ENCODE assay signal across 29 cellular contexts in the genomic region with DNA sequence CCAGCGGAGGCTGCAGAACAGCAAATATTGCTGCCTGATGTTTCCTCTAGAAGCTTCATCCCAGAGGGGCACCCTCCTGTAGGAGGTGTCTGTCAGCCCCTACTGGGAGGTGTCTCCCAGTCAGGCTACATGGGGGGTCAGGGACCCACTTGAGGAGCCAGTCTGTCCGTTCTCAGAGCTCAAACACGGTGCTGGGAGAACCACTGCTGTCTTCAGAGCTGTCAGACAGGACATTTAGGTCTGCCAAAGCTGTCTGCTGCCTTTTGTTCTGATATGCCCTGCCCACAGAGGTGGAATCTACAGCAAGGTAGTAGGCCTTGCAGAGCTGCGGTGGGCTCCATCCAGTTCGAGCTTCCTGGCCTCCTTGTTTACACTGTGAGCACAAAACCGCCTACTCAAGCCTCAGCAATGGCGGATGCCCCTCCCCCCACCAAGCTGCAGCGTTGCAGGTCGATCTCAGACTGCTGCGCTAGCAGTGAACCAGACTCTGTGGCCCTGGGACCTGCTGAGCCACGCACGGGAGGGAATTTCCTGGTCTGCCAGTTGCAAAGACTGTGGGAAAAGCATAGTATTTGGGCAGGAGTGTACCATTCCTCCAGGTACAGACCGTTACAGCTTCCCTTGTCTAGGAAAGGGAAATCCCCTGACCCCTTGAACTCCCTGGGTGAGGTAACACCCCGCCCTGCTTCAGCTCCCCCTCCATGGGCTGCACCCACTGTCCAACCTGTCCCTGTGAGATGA. TPM values are rescaled to one million over a fixed set of nuclear protein-coding genes. Genes with fewer than 3 reads are reported as not detected.
DNase-seq lines count a peak whose midpoint lies in the region; TF ChIP-seq lines count a peak whose summit lies in the region.
"Had no signal": no experiment of that assay in that cellular context is flagged by ENCODE, and none has a peak within 500 bp of the region (broad histone marks: within the 10 kb centered on the region; RNA-seq: fewer than 3 reads in every experiment).

No MANE protein-coding gene starts in this region.

- H3K4me3 Mint-ChIP-seq in neural crest cell, result no peak overlapping the region
- H3K4me3 Mint-ChIP-seq: activated T-cell treated with anti-CD3 and anti-CD28 coated beads, Interleukin-2, amount 50 U/mL, for 4 hours; mesothelial cell of epicardium; naive thymus-derived CD4-positive, alpha-beta T cell; T-cell had no signal

- H3K27ac Mint-ChIP-seq in neural crest cell (ENCODE audit: unreplicated experiment), result no peak overlapping the region
- H3K27ac Mint-ChIP-seq: mesothelial cell of epicardium; naive thymus-derived CD4-positive, alpha-beta T cell; T-cell had no signal

- no peaks in the 10 kb centered on the region for H3K79me2 ChIP-seq in osteoblast (ENCODE audit: insufficient read depth, low read length)

- H3K9ac ChIP-seq in HUES48 (ENCODE audit: low read depth, low read length), result no peak overlapping the region
- H3K9ac ChIP-seq: BLaER1 had no signal

- H3K4me3 ChIP-seq in HUES48 (ENCODE audit: low read depth, low read length) (no peak overlapping the region), osteoblast (ENCODE audit: insufficient read depth, low read length) (no peak overlapping the region)
- H3K4me3 ChIP-seq: BLaER1, left ventricle myocardium inferior, MG63, testis had no signal

- H3K27ac ChIP-seq in HUES48 (ENCODE audit: low read depth, low read length) (peak overlapping the region; percentile 20), osteoblast (ENCODE audit: low read depth, low read length) (no peak overlapping the region)
- H3K27ac ChIP-seq: BLaER1, left ventricle myocardium inferior, testis had no signal

- TF ChIP-seq CTCF in neural crest cell (conservative IDR thresholded peaks at IDR 0.05), result no peak
- no peak for TF ChIP-seq CTCF in osteoblast (IDR thresholded peaks at IDR 0.05; ENCODE audit: extremely low read depth, low read depth, low read length)

- no peak overlapping the region for H2AFZ ChIP-seq in osteoblast (ENCODE audit: low read length)

- peaks cover 13% of the 10 kb centered on the region for H3K4me1 Mint-ChIP-seq in neural crest cell
- H3K4me1 Mint-ChIP-seq: mesothelial cell of epicardium; naive thymus-derived CD4-positive, alpha-beta T cell; T-cell had no signal

- no peak overlapping the region for H3K4me2 ChIP-seq in osteoblast (ENCODE audit: insufficient read depth, low read length)
- H3K4me2 ChIP-seq: BLaER1 had no signal

- no peaks in the 10 kb centered on the region for H4K20me1 ChIP-seq in osteoblast (ENCODE audit: insufficient read depth, low read length)
- H4K20me1 ChIP-seq: BLaER1 had no signal

- H3K9me3 ChIP-seq in HUES48 (ENCODE audit: control insufficient read depth, insufficient read depth, low read length) (no peaks in the 10 kb centered on the region), osteoblast (ENCODE audit: low read depth, low read length) (no peaks in the 10 kb centered on the region)
- H3K9me3 ChIP-seq: MG63, testis had no signal

- peaks cover 63% of the 10 kb centered on the region for H3K27me3 Mint-ChIP-seq in neural crest cell (ENCODE audit: low read depth)

- H3K4me1 ChIP-seq in HUES48 (ENCODE audit: control insufficient read depth, insufficient read depth, low read length) (peaks cover 13% of the 10 kb centered on the region), osteoblast (ENCODE audit: insufficient read depth, low read length) (no peaks in the 10 kb centered on the region)
- H3K4me1 ChIP-seq: testis had no signal

- H3K36me3 Mint-ChIP-seq in neural crest cell (ENCODE audit: low read depth), result no peaks in the 10 kb centered on the region
- H3K36me3 Mint-ChIP-seq: mesothelial cell of epicardium; naive thymus-derived CD4-positive, alpha-beta T cell had no signal

- no peaks in the 10 kb centered on the region for H3K9me3 Mint-ChIP-seq in neural crest cell
- H3K9me3 Mint-ChIP-seq: activated T-cell treated with anti-CD3 and anti-CD28 coated beads, Interleukin-2, amount 50 U/mL, for 4 hours; mesothelial cell of epicardium; T-cell had no signal

- DNase-seq in NCI-H82 (lab: John Stamatoyannopoulos, UW) (peak; percentile 2), NCI-H82 treated with DMSO at 0.1 percent for 48 hours (lab: John Stamatoyannopoulos, UW; ENCODE audit: unreplicated experiment) (no peak), amniotic epithelial cell (ENCODE audit: low read depth) (peak; percentile 10), neural crest cell (ENCODE audit: low read depth, low spot score) (peak; percentile 19), MV-4-11 (lab: John Stamatoyannopoulos, UW) (no peak), osteoblast (ENCODE audit: insufficient read length, low spot score, missing footprints) (no peak), NCI-H524 treated with DMSO at 0.1 percent for 48 hours (lab: John Stamatoyannopoulos, UW) (no peak)
- DNase-seq: ACHN; activated CD4-positive, CD25-positive, alpha-beta regulatory T cell treated with anti-CD3 and anti-CD28 coated beads, Interleukin-2, amount 50 U/mL, for 72 hours; activated T-cell treated with anti-CD3 and anti-CD28 coated beads, Interleukin-2, amount 50 U/mL, for 4 hours; COR-L47; effector CD8-positive, alpha-beta T cell; erythroblast; foreskin fibroblast; HCEC 1CT; hippocampal formation; left ventricle myocardium inferior; MG63; naive thymus-derived CD4-positive, alpha-beta T cell; NCI-H1436; NCI-H526; Right ventricle myocardium superior; stimulated activated CD4-positive, alpha-beta T cell treated with anti-CD3 and anti-CD28 coated beads, Interleukin-4, amount 100 ng/mL, for 4 hours; stimulated activated naive CD4-positive, alpha-beta T cell treated with Interleukin-2 at 50 U/mL for 16 hours; T-cell; testis had no signal

- no peaks in the 10 kb centered on the region; the same call in 1 of the 2 replicates for H3K27me3 ChIP-seq in HUES48 (ENCODE audit: control insufficient read depth, insufficient read depth, low read length)
- H3K27me3 ChIP-seq in osteoblast (ENCODE audit: insufficient read depth, low read length), result peaks cover 9% of the 10 kb centered on the region
- H3K27me3 ChIP-seq: BLaER1, testis had no signal

- H3K36me3 ChIP-seq in HUES48 (ENCODE audit: control insufficient read depth, insufficient read depth, low read length) (no peaks in the 10 kb centered on the region), osteoblast (ENCODE audit: insufficient read depth, low read length) (no peaks in the 10 kb centered on the region)
- H3K36me3 ChIP-seq: BLaER1, left ventricle myocardium inferior, MG63 had no signal

RNA-seq across cellular contexts. Expression of gene MINDY3, which starts 17.7 kb away (rescaled TPM):
- 21.5 and 22.9 TPM in 2 replicates for total RNA-seq in neural crest cell
- 32.1 and 36.6 TPM in 2 replicates for total RNA-seq in osteoblast

Comparison
In these comparisons a context has a peak if more than half of its experiments do, and no peak if none do; other contexts are left out.
1. DNase-seq: peak in NCI-H82 (single experiment), amniotic epithelial cell (single experiment) and neural crest cell (single experiment); none in NCI-H82 treated with DMSO at 0.1 percent for 48 hours (single experiment), MV-4-11 (single experiment), osteoblast (single experiment) and NCI-H524 treated with DMSO at 0.1 percent for 48 hours (single experiment).